ENCODE assay signal across 10 cellular contexts in genomic region chr15:78943692-78944091, GRCh38. TPM values are rescaled to one million over a fixed set of nuclear protein-coding genes. Genes with fewer than 3 reads are reported as not detected.
A peak's percentile ranks its signal among the peaks of the same experiment; 100 is the strongest.
DNase-seq lines count a peak whose midpoint lies in the region; ATAC-seq and TF ChIP-seq lines count a peak whose summit lies in the region.
"Had no signal": no experiment of that assay in that cellular context is flagged by ENCODE, and none has a peak within 500 bp of the region (broad histone marks: within the 10 kb centered on the region; RNA-seq: fewer than 3 reads in every experiment).

No MANE protein-coding gene starts in this region.

- H3K18ac ChIP-seq in H9 (ENCODE audit: insufficient read length, low read depth, low read length): no peak overlapping the region

- CTCF ChIA-PET in activated CD4-positive, alpha-beta memory T cell treated with anti-CD3 and anti-CD28 coated beads for 36 hours (lab: Charles Lee): interaction anchor here (1.0 to 1.6 kb wide), 3 partner anchors 35 to 62 kb away, joined by 3 to 6 read pairs (median 3); no protein-coding TSS in a partner anchor

- no peak overlapping the region for H4K91ac ChIP-seq in H9 (ENCODE audit: insufficient read length, low read depth, low read length)

- H2BK12ac ChIP-seq in H9 (ENCODE audit: insufficient read length, low read depth, low read length): no peak overlapping the region

- POLR2A ChIA-PET in activated CD4-positive, alpha-beta memory T cell treated with anti-CD3 and anti-CD28 coated beads for 36 hours (lab: Charles Lee): no interaction called here

- H3K4me1 Mint-ChIP-seq in H9: peaks cover 9 to 12% of the 10 kb centered on the region in 2 experiments
- H3K4me1 Mint-ChIP-seq in activated CD4-positive, alpha-beta memory T cell treated with anti-CD3 and anti-CD28 coated beads for 36 hours (ENCODE audit: low read depth): peaks cover 36% of the 10 kb centered on the region

- no peak overlapping the region for H2BK5ac ChIP-seq in H9 (ENCODE audit: insufficient read length, low read length)

- H4K5ac ChIP-seq in H9 (ENCODE audit: insufficient read length, low read depth, low read length): no peak overlapping the region

- no peak overlapping the region for H3K4me2 ChIP-seq in H9 (ENCODE audit: insufficient read depth, insufficient read length, low read length)
- no peak overlapping the region for H3K4me2 ChIP-seq in smooth muscle cell

- H3K9ac ChIP-seq in H9 (ENCODE audit: extremely low read depth, insufficient read length, low read length) (no peak overlapping the region), smooth muscle cell (ENCODE audit: low read depth) (no peak overlapping the region)

- no peak overlapping the region for H3K56ac ChIP-seq in H9 (ENCODE audit: insufficient read length, low read depth, low read length)

- no peak overlapping the region for H3K14ac ChIP-seq in H9 (ENCODE audit: insufficient read depth, low read length)

- WGBS in H9 (ENCODE audit: extremely low coverage, insufficient read length, low lambda C conversion rate): no CpG with 5 or more reads among the region's 7 CpGs
- WGBS in smooth muscle cell (ENCODE audit: low lambda C conversion rate): 74% methylated on average over 7 of the region's 7 CpGs

- ATAC-seq in left lung (peak; percentile 4), HG02623 (IDR thresholded peaks at IDR 0.05; ENCODE audit: unreplicated experiment) (no peak), GM21529 (IDR thresholded peaks at IDR 0.05; ENCODE audit: unreplicated experiment) (no peak)

- no peak overlapping the region for H2BK15ac ChIP-seq in H9 (ENCODE audit: low read depth, low read length)

- no peaks in the 10 kb centered on the region for H3F3A ChIP-seq in smooth muscle cell (ENCODE audit: low read depth)

- no peaks in the 10 kb centered on the region for H4K20me1 ChIP-seq in H9 (ENCODE audit: control insufficient read depth, insufficient read depth, insufficient read length)
- H4K20me1 ChIP-seq in smooth muscle cell (ENCODE audit: low read depth): no peaks in the 10 kb centered on the region

- H3K27me3 Mint-ChIP-seq in H9 (ENCODE audit: low read depth): peaks cover 47% of the 10 kb centered on the region
- peaks cover 2% of the 10 kb centered on the region for H3K27me3 Mint-ChIP-seq in activated CD4-positive, alpha-beta memory T cell treated with anti-CD3 and anti-CD28 coated beads for 36 hours

- peaks cover 8% of the 10 kb centered on the region for H3K23me2 ChIP-seq in H9 (ENCODE audit: insufficient read length, low read depth, low read length, poor library complexity, severe bottlenecking)

- H3K36me3 ChIP-seq in left lung: peaks cover 0 to 9% of the 10 kb centered on the region in 2 donors
- H3K36me3 ChIP-seq in smooth muscle cell (ENCODE audit: low read depth): no peaks in the 10 kb centered on the region

- no peak overlapping the region for H3T11ph ChIP-seq in H9 (ENCODE audit: low read length)

- H2BK120ac ChIP-seq in H9 (ENCODE audit: low read depth, low read length, poor library complexity, severe bottlenecking): no peak overlapping the region

- TF ChIP-seq CTCF in H9 (conservative IDR thresholded peaks at IDR 0.05): no peak
- no peak for TF ChIP-seq CTCF in left lung (IDR thresholded peaks at IDR 0.05)
- TF ChIP-seq CTCF in smooth muscle cell (IDR thresholded peaks at IDR 0.05; ENCODE audit: borderline replicate concordance, insufficient read depth, poor library complexity, severe bottlenecking): no peak

- H3K4me3 ChIP-seq in left lung (peak overlapping the region; percentile 62 to 73), smooth muscle cell (peak overlapping the region; percentile 23)

- no peak for DNase-seq in H9
- no peak for DNase-seq in activated CD4-positive, alpha-beta memory T cell treated with anti-CD3 and anti-CD28 coated beads for 36 hours
- DNase-seq in left lung: no peak
- DNase-seq in smooth muscle cell (lab: John Stamatoyannopoulos, UW; ENCODE audit: unreplicated experiment): no peak
- no peak for DNase-seq in DMS 273 treated with DMSO at 0.1 percent for 48 hours (lab: John Stamatoyannopoulos, UW)
- no peak for DNase-seq in NCI-H510A treated with DMSO at 0.1 percent for 48 hours (lab: John Stamatoyannopoulos, UW)
- DNase-seq: NCI-H1694 treated with DMSO at 0.1 percent for 48 hours, SW 1271 had no signal

- no peak overlapping the region for H3K27ac ChIP-seq in H9 (ENCODE audit: insufficient read length, low read depth, low read length)
- H3K27ac ChIP-seq in left lung: peak overlapping the region; percentile 86 to 92
- no peak overlapping the region for H3K27ac ChIP-seq in smooth muscle cell (ENCODE audit: low read depth)

- no peaks in the 10 kb centered on the region for H3K79me1 ChIP-seq in H9 (ENCODE audit: insufficient read depth, low read depth, low read length, poor library complexity, severe bottlenecking)

- no peak overlapping the region for H2AK5ac ChIP-seq in H9 (ENCODE audit: insufficient read length, low read length)

- H4K8ac ChIP-seq in H9 (replicated peaks; ENCODE audit: insufficient read length, low read depth, low read length): no peak overlapping the region

- H3K79me2 ChIP-seq in H9 (ENCODE audit: insufficient read depth, low read length) (no peaks in the 10 kb centered on the region), smooth muscle cell (ENCODE audit: low read depth) (no peaks in the 10 kb centered on the region)

- H3K27me3 ChIP-seq in H9 (ENCODE audit: insufficient read depth, low read length): no peaks in the 10 kb centered on the region; the same call in 1 of the 2 replicates
- peaks cover 0 to 8% of the 10 kb centered on the region in 2 donors for H3K27me3 ChIP-seq in left lung
- H3K27me3 ChIP-seq in smooth muscle cell (ENCODE audit: low read depth): no peaks in the 10 kb centered on the region

- intact Hi-C loops in activated CD4-positive, alpha-beta memory T cell treated with anti-CD3 and anti-CD28 coated beads for 36 hours (cut with micrococcal nuclease): no loop called here
- intact Hi-C loops in left lung (cut with DNase I): no loop called here

- H3K4ac ChIP-seq in H9 (ENCODE audit: low read depth, low read length): no peak overlapping the region

- H3K27ac Mint-ChIP-seq in H9: no peak overlapping the region
- peak overlapping the region; percentile 58 for H3K27ac Mint-ChIP-seq in activated CD4-positive, alpha-beta memory T cell treated with anti-CD3 and anti-CD28 coated beads for 36 hours

- H3K9me3 ChIP-seq in H9 (ENCODE audit: control insufficient read depth, low read depth, low read length) (no peaks in the 10 kb centered on the region), left lung (no peaks in the 10 kb centered on the region), smooth muscle cell (replicated peaks; ENCODE audit: low read depth) (no peaks in the 10 kb centered on the region)

- H3K4me3 Mint-ChIP-seq in H9: peak overlapping the region; percentile 22 to 60; a peak in 4 of 5 replicates
- peak overlapping the region; percentile 83 for H3K4me3 Mint-ChIP-seq in activated CD4-positive, alpha-beta memory T cell treated with anti-CD3 and anti-CD28 coated beads for 36 hours

- no peaks in the 10 kb centered on the region for H3K9me3 Mint-ChIP-seq in H9
- H3K9me3 Mint-ChIP-seq in activated CD4-positive, alpha-beta memory T cell treated with anti-CD3 and anti-CD28 coated beads for 36 hours: no peaks in the 10 kb centered on the region

- no peak overlapping the region for H2BK20ac ChIP-seq in H9 (ENCODE audit: low read depth, low read length, poor library complexity, severe bottlenecking)

- H2AFZ ChIP-seq in H9 (ENCODE audit: low read length) (no peak overlapping the region), smooth muscle cell (ENCODE audit: low read depth) (no peak overlapping the region)

- peaks cover 4% of the 10 kb centered on the region; the same call in 1 of the 2 replicates for H3K4me1 ChIP-seq in H9 (ENCODE audit: insufficient read depth, low read length)
- H3K4me1 ChIP-seq in left lung: peaks cover 7 to 45% of the 10 kb centered on the region in 2 donors
- no peaks in the 10 kb centered on the region for H3K4me1 ChIP-seq in smooth muscle cell (ENCODE audit: low read depth)

- H3K23ac ChIP-seq in H9 (ENCODE audit: insufficient read length, low read depth, low read length): no peak overlapping the region

- H3K36me3 Mint-ChIP-seq in H9 (ENCODE audit: insufficient read depth in 1 of 3, low read depth in 3 of 3): no peaks in the 10 kb centered on the region; a peak in 1 of 7 replicates
- peaks cover 7% of the 10 kb centered on the region for H3K36me3 Mint-ChIP-seq in activated CD4-positive, alpha-beta memory T cell treated with anti-CD3 and anti-CD28 coated beads for 36 hours

RNA-seq across cellular contexts. Expression of gene CTSH, which starts 1.2 kb away (rescaled TPM):
- 15.5 and 16.8 TPM in 2 replicates for total RNA-seq in H9 (2021)
- 100 to 1,000 TPM; 127 to 132 TPM for total RNA-seq in activated CD4-positive, alpha-beta memory T cell treated with anti-CD3 and anti-CD28 coated beads for 36 hours
- 1,000 to 10,000 TPM; 1,132 to 1,298 TPM for total RNA-seq in left lung
- 24.7 and 38.5 TPM in 2 replicates for total RNA-seq in smooth muscle cell
- 19.0 and 23.4 TPM in 2 replicates for polyA plus RNA-seq in smooth muscle cell

Comparison
In these comparisons a context has a peak if more than half of its experiments do, and no peak if none do; other contexts are left out.
1. H3K27ac ChIP-seq: peak in left lung (2 of 2); none in H9 (single experiment) and smooth muscle cell (single experiment).
2. RNA of gene CTSH, which starts 1.2 kb away (total RNA-seq): 1,132 to 1,298 TPM in left lung; 127 to 132 TPM in activated CD4-positive, alpha-beta memory T cell treated with anti-CD3 and anti-CD28 coated beads for 36 hours, 24.7 to 38.5 TPM in smooth muscle cell and 15.5 to 16.8 TPM in H9; every median in the first group is over 4 times any median in the second.